In genomic region chr4:24775209-24775608, GRCh38 we compare ENCODE assay signal across 35 cellular contexts. TPM values are rescaled to one million over a fixed set of nuclear protein-coding genes. Genes with fewer than 3 reads are reported as not detected.
DNase-seq lines count a peak whose midpoint lies in the region; ATAC-seq, FAIRE-seq and TF ChIP-seq lines count a peak whose summit lies in the region.
"Had no signal": no experiment of that assay in that cellular context is flagged by ENCODE, and none has a peak within 500 bp of the region (broad histone marks: within the 10 kb centered on the region; RNA-seq: fewer than 3 reads in every experiment).

No MANE protein-coding gene starts in this region.

- no peaks in the 10 kb centered on the region for H3K27me3 ChIP-seq in upper lobe of right lung
- H3K27me3 ChIP-seq in MG63, result no peaks in the 10 kb centered on the region
- H3K27me3 ChIP-seq: esophagus squamous epithelium, gastroesophageal sphincter, hepatocyte, Peyer's patch, SJCRH30 had no signal

- H3K4me1 ChIP-seq in upper lobe of right lung, result no peaks in the 10 kb centered on the region
- H3K4me1 ChIP-seq: Caco-2, Peyer's patch had no signal

- peak overlapping the region; percentile 15; the same call in 1 of the 2 replicates for H3K4me3 ChIP-seq in SK-N-MC
- no peak overlapping the region for H3K4me3 ChIP-seq in fibroblast of villous mesenchyme (ENCODE audit: low read depth, low read length)
- H3K4me3 ChIP-seq in upper lobe of right lung, result no peak overlapping the region
- no peak overlapping the region for H3K4me3 ChIP-seq in MG63
- H3K4me3 ChIP-seq: esophagus squamous epithelium, gastroesophageal sphincter, hepatocyte, Peyer's patch, SJCRH30 had no signal

- H3K9me3 ChIP-seq in SK-N-MC (ENCODE audit: low read depth, low read length) (no peaks in the 10 kb centered on the region), upper lobe of right lung (no peaks in the 10 kb centered on the region), MG63 (no peaks in the 10 kb centered on the region)
- H3K9me3 ChIP-seq: Caco-2, esophagus squamous epithelium, gastroesophageal sphincter, Peyer's patch, SJCRH30 had no signal

- no peaks in the 10 kb centered on the region for H3K36me3 ChIP-seq in SK-N-MC (ENCODE audit: insufficient read depth, low read length)
- no peaks in the 10 kb centered on the region for H3K36me3 ChIP-seq in upper lobe of right lung
- no peaks in the 10 kb centered on the region for H3K36me3 ChIP-seq in MG63
- H3K36me3 ChIP-seq: esophagus squamous epithelium, gastroesophageal sphincter, Peyer's patch, SJCRH30 had no signal

- peak; percentile 54 for ATAC-seq in upper lobe of right lung
- ATAC-seq in SK-N-SH treated with all-trans-retinoic acid at 6 μM for 48 hours, result no peak
- ATAC-seq: activated CD8-positive, alpha-beta memory T cell treated with anti-CD3 and anti-CD28 coated beads, Interleukin-2, amount 10 ng/mL, durations not matched to agents 7 days and 5 days; activated T-cell treated with anti-CD3 and anti-CD28 coated beads, Interleukin-2, amount 50 U/mL, for 4 hours; gastroesophageal sphincter; left cardiac atrium; T-cell had no signal

- TF ChIP-seq CTCF in fibroblast of villous mesenchyme (IDR thresholded peaks at IDR 0.05; ENCODE audit: insufficient read depth, low read depth, low read length) (no peak), upper lobe of right lung (IDR thresholded peaks at IDR 0.05) (no peak)

- FAIRE-seq in GM19239 (lab: Jason Lieb, UNC), result no peak
- FAIRE-seq: HTR-8/SVneo had no signal

- peak overlapping the region; percentile 81 for H3K27ac ChIP-seq in SK-N-MC
- peak overlapping the region; percentile 20 for H3K27ac ChIP-seq in upper lobe of right lung
- H3K27ac ChIP-seq: esophagus squamous epithelium, gastroesophageal sphincter, hepatocyte, KMS-11, Peyer's patch, SJCRH30 had no signal

- no peak overlapping the region for H3K9ac ChIP-seq in SK-N-MC (ENCODE audit: insufficient read length)
- H3K9ac ChIP-seq: KMS-11 had no signal

- DNase-seq in NOMO-1 (lab: John Stamatoyannopoulos, UW; ENCODE audit: unreplicated experiment in 2 of 2) (peak; percentile 19 to 67), NOMO-1 treated with dmso at 0.1 percent for 144 hours (lab: John Stamatoyannopoulos, UW; ENCODE audit: unreplicated experiment) (no peak), SK-N-MC (ENCODE audit: low read depth, low spot score) (peak; percentile 61), fibroblast of villous mesenchyme (ENCODE audit: low read depth) (peak; percentile 86), upper lobe of right lung (no peak), MG63 (no peak), GM19239 (ENCODE audit: insufficient read length, low spot score) (no peak)
- DNase-seq: 8988T; activated B cell treated with CpG ODN at 0.5 μM for 24 hours; activated CD4-positive, alpha-beta T cell treated with anti-CD3 and anti-CD28 coated beads, Interleukin-2, amount 10 ng/mL, durations not matched to agents 7 days and 5 days; activated CD8-positive, alpha-beta memory T cell treated with anti-CD3 and anti-CD28 coated beads, Interleukin-2, amount 10 ng/mL, durations not matched to agents 7 days and 5 days; activated gamma-delta T cell; activated naive CD8-positive, alpha-beta T cell treated with anti-CD3 and anti-CD28 coated beads for 36 hours; activated T-cell treated with anti-CD3 and anti-CD28 coated beads, Interleukin-2, amount 50 U/mL, for 4 hours; Caco-2; caudate nucleus; dermis blood vessel endothelial cell; esophagus squamous epithelium; left cardiac atrium; mesenchymal stem cell; NCI-H1436; NCI-H2081; NCI-H524 treated with DMSO at 0.1 percent for 48 hours; nephron progenitor cell; NK-92 treated with Interleukin-12 subunit alpha and Interleukin-12 subunit beta, amount 100 ng/mL, for 24 hours; Peyer's patch; SJCRH30; stimulated activated naive CD4-positive, alpha-beta T cell; T-cell had no signal

- intact Hi-C loops in upper lobe of right lung (cut with DNase I), result no loop called here

TF ChIP-seq in SK-N-SH treated with all-trans-retinoic acid at 6 μM for 48 hours, 23 proteins besides CTCF, POLR2A, EP300 and RAD21:
- TF ChIP-seq ISL1 (CRISPR knock-in tag; IDR thresholded peaks at IDR 0.05), result no peak
- TF ChIP-seq ZNF8 (CRISPR knock-in tag; IDR thresholded peaks at IDR 0.05), result no peak
- TF ChIP-seq CSDC2 (CRISPR knock-in tag; IDR thresholded peaks at IDR 0.05), result no peak
- TF ChIP-seq GLIS3 (CRISPR knock-in tag; IDR thresholded peaks at IDR 0.05), result no peak
- no peak for TF ChIP-seq ZC3H10 (CRISPR knock-in tag; IDR thresholded peaks at IDR 0.05)
- no peak for TF ChIP-seq PATZ1 (CRISPR knock-in tag; IDR thresholded peaks at IDR 0.05; ENCODE audit: borderline replicate concordance)
- TF ChIP-seq TCF4 (CRISPR knock-in tag; IDR thresholded peaks at IDR 0.05; ENCODE audit: borderline replicate concordance), result no peak
- no peak for TF ChIP-seq POU6F1 (CRISPR knock-in tag; IDR thresholded peaks at IDR 0.05; ENCODE audit: borderline replicate concordance, low read depth)
- no peak for TF ChIP-seq ZNF565 (CRISPR knock-in tag; conservative IDR thresholded peaks at IDR 0.05; ENCODE audit: low read depth)
- no peak for TF ChIP-seq ESRRG (CRISPR knock-in tag; IDR thresholded peaks at IDR 0.05)
- no peak for TF ChIP-seq BACH2 (CRISPR knock-in tag; IDR thresholded peaks at IDR 0.05; ENCODE audit: borderline replicate concordance)
- no peak for TF ChIP-seq TSHZ2 (CRISPR knock-in tag; IDR thresholded peaks at IDR 0.05)

RNA-seq across cellular contexts. Expression of gene SOD3, which starts 20.2 kb away (rescaled TPM):
- total RNA-seq in fibroblast of villous mesenchyme (14.2 and 21.9 TPM in 2 replicates), upper lobe of right lung (198 TPM)
- not detected in 2 replicates for total RNA-seq in MG63 (2014; rRNA removed; shearing (Covaris generic); ENCODE audit: low replicate concordance)
- total RNA-seq: activated B cell treated with CpG ODN at 0.5 μM for 24 hours; activated CD4-positive, alpha-beta T cell treated with anti-CD3 and anti-CD28 coated beads, Interleukin-2, amount 10 ng/mL, durations not matched to agents 7 days and 5 days; activated CD8-positive, alpha-beta memory T cell treated with anti-CD3 and anti-CD28 coated beads, Interleukin-2, amount 10 ng/mL, durations not matched to agents 7 days and 5 days; activated naive CD8-positive, alpha-beta T cell treated with anti-CD3 and anti-CD28 coated beads for 36 hours; dermis blood vessel endothelial cell; H4; SJCRH30 had no signal

Comparison
In these comparisons a context has a peak if more than half of its experiments do, and no peak if none do; other contexts are left out.
1. DNase-seq: peak in NOMO-1 (2 of 2), SK-N-MC (single experiment) and fibroblast of villous mesenchyme (single experiment); none in NOMO-1 treated with dmso at 0.1 percent for 144 hours (single experiment), upper lobe of right lung (single experiment), MG63 (single experiment) and GM19239 (single experiment).
2. RNA of gene SOD3, which starts 20.2 kb away (total RNA-seq): 198 TPM in upper lobe of right lung (single experiment) and 14.2 to 21.9 TPM in fibroblast of villous mesenchyme; not detected in MG63; every median in the first group is over 10 times any median in the second.